In genomic region chr7:106057204-106057961, GRCh38 we compare ENCODE assay signal across 8 cellular contexts. TPM values are rescaled to one million over a fixed set of nuclear protein-coding genes. Genes with fewer than 3 reads are reported as not detected.
DNase-seq lines count a peak whose midpoint lies in the region; ATAC-seq, FAIRE-seq and TF ChIP-seq lines count a peak whose summit lies in the region.

No MANE protein-coding gene starts in this region.

- H3K4me3 ChIP-seq in DND-41 (ENCODE audit: low read depth in 1 of 2, low read length in 2 of 2), result no peak overlapping the region
- no peak overlapping the region for H3K4me3 ChIP-seq in K562
- no peak overlapping the region for H3K4me3 ChIP-seq in prostate gland

- intact Hi-C loops in K562 (cut with micrococcal nuclease) (loop anchor here (1.0 kb wide), 2 partner anchors 96 to 109 kb away; no protein-coding TSS in a partner anchor), prostate gland (cut with DNase I) (loop anchor here (2.0 kb wide), 1 partner anchor 95 kb away; no protein-coding TSS in a partner anchor)

- H3K9ac ChIP-seq in DND-41 (ENCODE audit: low read depth, low read length) (no peak overlapping the region), K562 (ENCODE audit: insufficient read depth in 1 of 2, low read depth in 2 of 2, low read length in 2 of 2) (no peak overlapping the region)

- DNase-seq in DND-41, result no peak
- no peak for DNase-seq in K562 (ENCODE audit: extremely low read depth in 1 of 4, low spot score in 3 of 4)
- no peak for DNase-seq in prostate gland (ENCODE audit: low spot score)
- no peak for DNase-seq in SW480 (ENCODE audit: low spot score)
- DNase-seq in NCI-H146 treated with DMSO at 0.1 percent for 48 hours (lab: John Stamatoyannopoulos, UW; ENCODE audit: unreplicated experiment), result no peak
- DNase-seq in foreskin keratinocyte, result no peak

- no peak for TF ChIP-seq POLR2A in K562 (conservative IDR thresholded peaks at IDR 0.05)
- no peak for TF ChIP-seq POLR2A in prostate gland (IDR thresholded peaks at IDR 0.05)

- peak overlapping the region; percentile 76 to 98 (median 93) for H3K27ac Mint-ChIP-seq in IgD-negative memory B cell

- no peak for TF ChIP-seq RAD21 in K562 (CRISPR knock-in tag; conservative IDR thresholded peaks at IDR 0.05 in 1 of 2, IDR thresholded peaks at IDR 0.05 in 1 of 2)

- H4K20me1 ChIP-seq in DND-41 (ENCODE audit: insufficient read depth, low read length) (no peaks in the 10 kb centered on the region), K562 (replicated peaks; ENCODE audit: control insufficient read depth, insufficient read depth, low read length) (no peaks in the 10 kb centered on the region)

- CTCF ChIA-PET in K562 (lab: Yijun Ruan, JAX; ENCODE audit: low intra/inter-chr PET ratio), result interaction anchor here (0.9 to 4.7 kb wide), 5 partner anchors 16 to 109 kb away, joined by 4 to 125 read pairs (median 9); no protein-coding TSS in a partner anchor

- BruUV-seq in K562 (replicated peaks; lab: Mats Ljungman, UMichigan), result no TSS peak

- POLR2A ChIA-PET in K562 (lab: Yijun Ruan, JAX), result interaction anchor here (1.1 kb wide), 1 partner anchor 98 kb away, joined by 4 read pairs; no protein-coding TSS in a partner anchor

- no peak for TF ChIP-seq EP300 in K562 (IDR thresholded peaks at IDR 0.05; ENCODE audit: low read length)

- H3K4me1 ChIP-seq in DND-41 (ENCODE audit: insufficient read depth, low read length) (peaks cover 28% of the 10 kb centered on the region), K562 (replicated peaks in 1 of 2; ENCODE audit: control insufficient read depth in 2 of 2, insufficient read depth in 2 of 2, low read length in 2 of 2) (peaks cover 0 to 8% of the 10 kb centered on the region in 2 experiments; a peak in 2 of 5 replicates), prostate gland (replicated peaks) (peaks cover 11% of the 10 kb centered on the region), foreskin keratinocyte (no peaks in the 10 kb centered on the region)

- H3K27me3 ChIP-seq in DND-41 (ENCODE audit: insufficient read depth, low read length, poor library complexity) (peaks cover 12% of the 10 kb centered on the region), K562 (ENCODE audit: control insufficient read depth in 2 of 2, insufficient read depth in 2 of 2, low read length in 2 of 2) (peaks cover 34 to 74% of the 10 kb centered on the region in 2 experiments), prostate gland (replicated peaks; ENCODE audit: insufficient read depth) (no peaks in the 10 kb centered on the region), foreskin keratinocyte (no peaks in the 10 kb centered on the region)

- no peaks in the 10 kb centered on the region for H3K79me2 ChIP-seq in DND-41 (ENCODE audit: insufficient read depth, low read length)
- H3K79me2 ChIP-seq in K562 (ENCODE audit: control insufficient read depth, insufficient read depth, low read length), result no peaks in the 10 kb centered on the region

- H3K9me1 ChIP-seq in K562 (ENCODE audit: control insufficient read depth, insufficient read depth, low read length), result no peaks in the 10 kb centered on the region

- ATAC-seq in DND-41 (ENCODE audit: insufficient read depth, low read depth) (no peak; the same call in 2 of the 3 replicates), K562 (peak; percentile 5; the same call in 1 of the 3 replicates), HG03571 (IDR thresholded peaks at IDR 0.05; ENCODE audit: unreplicated experiment) (no peak), foreskin keratinocyte (no peak)

- H2AFZ ChIP-seq in DND-41 (ENCODE audit: low read depth, low read length), result peak overlapping the region; percentile 23
- H2AFZ ChIP-seq in K562 (ENCODE audit: low read depth, low read length), result no peak overlapping the region

- H3K36me3 Mint-ChIP-seq in IgD-negative memory B cell, result peaks cover 7% of the 10 kb centered on the region

- in situ Hi-C loops in K562 (cut with MboI), result loop anchor here (5.0 kb wide), 1 partner anchor 95 kb away; no protein-coding TSS in a partner anchor

- H3K36me3 ChIP-seq in DND-41 (ENCODE audit: insufficient read depth, low read length) (no peaks in the 10 kb centered on the region), K562 (ENCODE audit: control insufficient read depth, insufficient read depth, low read length) (no peaks in the 10 kb centered on the region), prostate gland (no peaks in the 10 kb centered on the region)

- H3K4me2 ChIP-seq in DND-41 (ENCODE audit: insufficient read depth, low read length) (peak overlapping the region; percentile 45), K562 (ENCODE audit: insufficient read depth, low read length) (no peak overlapping the region)

- H3K27me3 Mint-ChIP-seq in IgD-negative memory B cell, result peaks cover 2% of the 10 kb centered on the region

- H3K27ac ChIP-seq in DND-41 (ENCODE audit: low read length), result no peak overlapping the region
- no peak overlapping the region for H3K27ac ChIP-seq in K562 (ENCODE audit: extremely low read depth, low read depth, low read length)
- H3K27ac ChIP-seq in prostate gland, result peak overlapping the region; percentile 55 to 60
- no peak overlapping the region for H3K27ac ChIP-seq in foreskin keratinocyte

- H3K9me3 ChIP-seq in DND-41 (ENCODE audit: insufficient read depth, low read length, severe bottlenecking) (no peaks in the 10 kb centered on the region), K562 (replicated peaks; ENCODE audit: control insufficient read depth, insufficient read depth, low read depth, low read length) (no peaks in the 10 kb centered on the region), prostate gland (no peaks in the 10 kb centered on the region)

- WGBS in K562 (ENCODE audit: insufficient coverage, low coverage, missing lambda C conversion rate), result 5% methylated on average over 10 of the region's 10 CpGs
- WGBS in prostate gland, result 59% methylated on average over 10 of the region's 10 CpGs

- TF ChIP-seq CTCF in DND-41 (IDR thresholded peaks at IDR 0.05; ENCODE audit: borderline replicate concordance, extremely low read depth, low read length, poor library complexity, severe bottlenecking) (no peak), K562 (IDR thresholded peaks at IDR 0.05 in 2 of 3, conservative IDR thresholded peaks at IDR 0.05 in 1 of 3; ENCODE audit: insufficient read depth in 2 of 3, low read depth in 1 of 3, low read length in 3 of 3) (no peak), prostate gland (IDR thresholded peaks at IDR 0.05) (no peak), foreskin keratinocyte (conservative IDR thresholded peaks at IDR 0.05) (no peak)

- peak overlapping the region; percentile 59 to 84 (median 72) for H3K4me3 Mint-ChIP-seq in IgD-negative memory B cell

- H3K9me3 Mint-ChIP-seq in IgD-negative memory B cell, result peaks cover 0 to 4% (median 2%) of the 10 kb centered on the region in 3 donors

- peaks cover 37 to 55% (median 51%) of the 10 kb centered on the region in 3 donors for H3K4me1 Mint-ChIP-seq in IgD-negative memory B cell

- no peak for FAIRE-seq in K562 (lab: Jason Lieb, UNC)

TF ChIP-seq in K562, 482 proteins besides CTCF, POLR2A, EP300 and RAD21 (continues in another document):
- TF ChIP-seq ZBTB33 (CRISPR knock-in tag; IDR thresholded peaks at IDR 0.05) (no peak), RNF2 (IDR thresholded peaks at IDR 0.05) (peak; percentile 54; the same call in 1 of the 2 replicates), IFI16 (CRISPR knock-in tag; IDR thresholded peaks at IDR 0.05) (no peak), ZNF175 (CRISPR knock-in tag; IDR thresholded peaks at IDR 0.05; ENCODE audit: low read depth) (no peak), ZNF224 (CRISPR knock-in tag; IDR thresholded peaks at IDR 0.05) (no peak), FOSL1 (tag; conservative IDR thresholded peaks at IDR 0.05) (no peak)
- TF ChIP-seq, protein P1, sequence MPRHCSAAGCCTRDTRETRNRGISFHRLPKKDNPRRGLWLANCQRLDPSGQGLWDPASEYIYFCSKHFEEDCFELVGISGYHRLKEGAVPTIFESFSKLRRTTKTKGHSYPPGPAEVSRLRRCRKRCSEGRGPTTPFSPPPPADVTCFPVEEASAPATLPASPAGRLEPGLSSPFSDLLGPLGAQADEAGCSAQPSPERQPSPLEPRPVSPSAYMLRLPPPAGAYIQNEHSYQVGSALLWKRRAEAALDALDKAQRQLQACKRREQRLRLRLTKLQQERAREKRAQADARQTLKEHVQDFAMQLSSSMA (CRISPR knock-in tag; IDR thresholded peaks at IDR 0.05), result no peak

RNA-seq across cellular contexts. Expression of gene SYPL1, which starts 54.7 kb away (rescaled TPM):
- polyA plus RNA-seq in IgD-negative memory B cell (200 TPM), K562 (2011; rRNA removed) (71.7 and 100 TPM in 2 replicates), K562 (2014; fragmentation: Illumina TruSeq; extraction: Trizol) (71.9 and 81.5 TPM in 2 replicates), K562 (2014; fragmentation: Nextera tagmentation; extraction: Ambion mirVana) (100 to 1,000 TPM; 171 to 214 TPM), K562 (2014; rRNA removed) (53.5 and 54.1 TPM in 2 replicates), foreskin keratinocyte (70.4 and 86.3 TPM in 2 replicates)
- 58.3 and 92.7 TPM in 2 replicates for total RNA-seq in K562 (2011; cell fraction: chromatin; rRNA removed; ENCODE audit: low replicate concordance)
- 54.4 and 68.0 TPM in 2 replicates for total RNA-seq in K562 (2011; cell fraction: nucleolus; rRNA removed)
- 90.3 and 115 TPM in 2 replicates for total RNA-seq in K562 (2011; cell fraction: nucleoplasm; rRNA removed)
- total RNA-seq in K562 (2014; rRNA removed) (23.8 and 25.5 TPM in 2 replicates), K562 (2014; rRNA removed; fragmentation: Illumina TruSeq; extraction: Trizol) (51.3 and 58.3 TPM in 2 replicates), K562 (2015; rRNA removed; fragmentation: Illumina TruSeq; extraction: Trizol) (45.0 and 47.8 TPM in 2 replicates), K562 (2021) (70.2 and 73.4 TPM in 2 replicates), prostate gland (100 to 1,000 TPM in 1 of 2 donors, 10 to 100 TPM in 1; 87.9 to 132 TPM), foreskin keratinocyte (94.3 and 98.9 TPM in 2 replicates)
- 41.5 and 68.5 TPM in 2 replicates for polyA plus RNA-seq in K562 (2011; cell fraction: cytosol; rRNA removed)
- 15.7 and 22.1 TPM in 2 replicates for polyA plus RNA-seq in K562 (2011; cell fraction: nucleus; rRNA removed)
- polyA plus RNA-seq in K562 (2012), result 94.6 and 111 TPM in 2 replicates
- 68.6 and 85.2 TPM in 2 replicates for polyA minus RNA-seq in K562 (2011; rRNA and poly(A)+ RNA removed)
- 27.0 and 38.1 TPM in 2 replicates for polyA minus RNA-seq in K562 (2011; cell fraction: cytosol; rRNA and poly(A)+ RNA removed)
- 14.4 and 20.3 TPM in 2 replicates for polyA minus RNA-seq in K562 (2011; cell fraction: nucleus; rRNA and poly(A)+ RNA removed)

Comparison
In these comparisons a context has a peak if more than half of its experiments do, and no peak if none do; other contexts are left out.
1. H3K27ac ChIP-seq: peak in prostate gland (2 of 2); none in DND-41 (single experiment), K562 (single experiment) and foreskin keratinocyte (single experiment).